Comparison of ENCODE assay signal across 1 cellular context in genomic region chr2:21468609-21469008, GRCh38.
TF ChIP-seq lines count a peak whose summit lies in the region.

No MANE protein-coding gene starts in this region.

TF ChIP-seq in WTC11, 78 proteins besides CTCF, POLR2A, EP300 and RAD21 (continued from another document):
- TF ChIP-seq ERG (CRISPR knock-in tag; IDR thresholded peaks at IDR 0.05): no peak
- no peak for TF ChIP-seq ZBTB43 (CRISPR knock-in tag; IDR thresholded peaks at IDR 0.05)
- no peak for TF ChIP-seq EMX1 (CRISPR knock-in tag; IDR thresholded peaks at IDR 0.05)
- no peak for TF ChIP-seq NFATC4 (CRISPR knock-in tag; IDR thresholded peaks at IDR 0.05)
- no peak for TF ChIP-seq CBFB (CRISPR knock-in tag; IDR thresholded peaks at IDR 0.05; ENCODE audit: low read depth)
- TF ChIP-seq SP1 (CRISPR knock-in tag; conservative IDR thresholded peaks at IDR 0.05): no peak
- no peak for TF ChIP-seq MLX (CRISPR knock-in tag; IDR thresholded peaks at IDR 0.05)
- no peak for TF ChIP-seq AFF4 (CRISPR knock-in tag; IDR thresholded peaks at IDR 0.05; ENCODE audit: borderline replicate concordance)
